Comparison of ENCODE assay signal across 8 cellular contexts in the genomic region with DNA sequence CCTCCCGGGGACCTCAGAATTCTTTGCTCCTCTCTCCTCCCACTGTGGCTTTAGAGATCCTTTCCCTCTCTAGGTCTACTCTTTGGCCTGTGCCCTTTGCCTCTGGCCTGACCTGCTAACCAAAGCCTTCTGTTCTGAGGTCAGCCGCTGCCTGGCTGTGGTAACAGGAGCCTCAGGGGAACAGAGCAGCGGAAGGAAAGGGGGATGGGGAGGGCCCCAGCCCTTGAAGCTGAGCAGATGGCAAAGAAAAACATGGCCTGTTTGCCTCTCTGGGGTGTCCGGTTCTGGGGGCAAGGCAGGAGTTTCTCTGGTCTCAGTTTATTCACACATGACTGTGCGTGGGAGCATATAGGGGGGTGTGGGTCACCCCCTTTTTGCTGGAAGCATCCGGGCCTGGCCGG. TPM values are rescaled to one million over a fixed set of nuclear protein-coding genes. Genes with fewer than 3 reads are reported as not detected.
DNase-seq lines count a peak whose midpoint lies in the region; ATAC-seq, FAIRE-seq and TF ChIP-seq lines count a peak whose summit lies in the region.

No MANE protein-coding gene starts in this region.

- H3K4me3 ChIP-seq in mammary epithelial cell (replicated peaks in 1 of 3; ENCODE audit: insufficient read depth in 1 of 3, low read depth in 2 of 3, low read length in 3 of 3), result no peak overlapping the region
- H3K4me3 ChIP-seq in thyroid gland (replicated peaks in 1 of 3), result no peak overlapping the region

- H3K27me3 ChIP-seq in mammary epithelial cell (ENCODE audit: insufficient read depth, low read length), result no peaks in the 10 kb centered on the region
- H3K27me3 ChIP-seq in thyroid gland, result no peaks in the 10 kb centered on the region

- H3K36me3 ChIP-seq in mammary epithelial cell (ENCODE audit: insufficient read depth, low read length) (no peaks in the 10 kb centered on the region), thyroid gland (no peaks in the 10 kb centered on the region)

- no peaks in the 10 kb centered on the region for H3K79me2 ChIP-seq in mammary epithelial cell (ENCODE audit: insufficient read depth, low read length)

- H3K9me3 Mint-ChIP-seq in activated T-helper 2 cell treated with anti-CD3 and anti-CD28 coated beads, Interferon-gamma antibody, Interleukin-2, Interleukin-4, amounts not matched to agents 10 μg/mL and 5 μg/mL and 100 μg/mL, durations not matched to agents 14 hours and 24 hours and 36 hours, result no peaks in the 10 kb centered on the region

- H3K4me1 Mint-ChIP-seq in activated T-helper 2 cell treated with anti-CD3 and anti-CD28 coated beads, Interferon-gamma antibody, Interleukin-2, Interleukin-4, amounts not matched to agents 10 μg/mL and 5 μg/mL and 100 μg/mL, durations not matched to agents 14 hours and 24 hours and 36 hours (ENCODE audit: low read depth), result peaks cover 13% of the 10 kb centered on the region

- peak; percentile 87 for FAIRE-seq in GM12892 (lab: Jason Lieb, UNC)

- H3K4me3 Mint-ChIP-seq in activated T-helper 2 cell treated with anti-CD3 and anti-CD28 coated beads, Interferon-gamma antibody, Interleukin-2, Interleukin-4, amounts not matched to agents 10 μg/mL and 5 μg/mL and 100 μg/mL, durations not matched to agents 14 hours and 24 hours and 36 hours (ENCODE audit: low read depth), result no peak overlapping the region

- ATAC-seq in GM21619 (IDR thresholded peaks at IDR 0.05; ENCODE audit: unreplicated experiment), result peak; percentile 98

- TF ChIP-seq POLR2A in GM12892 (IDR thresholded peaks at IDR 0.05; ENCODE audit: low read depth, low read length) (0 out of 2 replicates have a peak, but pooled peaks have one; percentile 18), thyroid gland (IDR thresholded peaks at IDR 0.05) (no peak)

- H4K20me1 ChIP-seq in mammary epithelial cell (ENCODE audit: insufficient read depth, low read length), result no peaks in the 10 kb centered on the region

- CTCF ChIA-PET in mammary epithelial cell (lab: Charles Lee; ENCODE audit: low non-redundant PET), result no interaction called here

- in situ Hi-C loops in mammary epithelial cell (cut with MboI; ENCODE audit: low sequenced_read_pairs in 2 of 2), result no loop called here

- TF ChIP-seq CTCF in mammary epithelial cell (conservative IDR thresholded peaks at IDR 0.05 in 1 of 2, IDR thresholded peaks at IDR 0.05 in 1 of 2; ENCODE audit: extremely low read depth in 1 of 2, insufficient read depth in 1 of 2, low read depth in 1 of 2, low read length in 2 of 2) (no peak), thyroid gland (IDR thresholded peaks at IDR 0.05) (no peak)

- peak overlapping the region; percentile 68 for H3K27ac Mint-ChIP-seq in activated T-helper 2 cell treated with anti-CD3 and anti-CD28 coated beads, Interferon-gamma antibody, Interleukin-2, Interleukin-4, amounts not matched to agents 10 μg/mL and 5 μg/mL and 100 μg/mL, durations not matched to agents 14 hours and 24 hours and 36 hours

- BruUV-seq in mammary epithelial cell (replicated peaks; lab: Mats Ljungman, UMichigan), result no TSS peak

- H3K4me2 ChIP-seq in mammary epithelial cell (ENCODE audit: insufficient read depth, low read depth, low read length), result no peak overlapping the region

- dilution Hi-C loops in mammary epithelial cell (cut with HindIII; ENCODE audit: low sequenced_read_pairs), result no loop called here

- intact Hi-C loops in activated T-helper 2 cell treated with anti-CD3 and anti-CD28 coated beads, Interferon-gamma antibody, Interleukin-2, Interleukin-4, amounts not matched to agents 10 μg/mL and 5 μg/mL and 100 μg/mL, durations not matched to agents 14 hours and 24 hours and 36 hours (cut with micrococcal nuclease), result loop anchor here (1.0 kb wide), 1 partner anchor 26 kb away; no protein-coding TSS in a partner anchor
- intact Hi-C loops in head of caudate nucleus (cut with DNase I) (no loop called here), mammary epithelial cell (cut with micrococcal nuclease) (no loop called here), thyroid gland (cut with DNase I) (no loop called here)

- no peaks in the 10 kb centered on the region for H3K36me3 Mint-ChIP-seq in activated T-helper 2 cell treated with anti-CD3 and anti-CD28 coated beads, Interferon-gamma antibody, Interleukin-2, Interleukin-4, amounts not matched to agents 10 μg/mL and 5 μg/mL and 100 μg/mL, durations not matched to agents 14 hours and 24 hours and 36 hours (ENCODE audit: low read depth)

- no peaks in the 10 kb centered on the region for H3K9me3 ChIP-seq in mammary epithelial cell (replicated peaks; ENCODE audit: insufficient read depth, low read length)
- no peaks in the 10 kb centered on the region for H3K9me3 ChIP-seq in thyroid gland

- H3K27me3 Mint-ChIP-seq in activated T-helper 2 cell treated with anti-CD3 and anti-CD28 coated beads, Interferon-gamma antibody, Interleukin-2, Interleukin-4, amounts not matched to agents 10 μg/mL and 5 μg/mL and 100 μg/mL, durations not matched to agents 14 hours and 24 hours and 36 hours (ENCODE audit: low read depth), result peaks cover 3% of the 10 kb centered on the region

- 36% methylated on average over 5 of the region's 7 CpGs for WGBS in mammary epithelial cell (ENCODE audit: low coverage, missing lambda C conversion rate)
- WGBS in thyroid gland, 2 donors, result 38 to 45% methylated on average over 7 of the region's 7 CpGs

- no peak overlapping the region for H2AFZ ChIP-seq in mammary epithelial cell (ENCODE audit: low read depth, low read length)

- DNase-seq in GM12892 (ENCODE audit: insufficient read length), result peak; percentile 59
- DNase-seq in LHCN-M2 (ENCODE audit: low read depth), result peak; percentile 85
- peak; percentile 33 for DNase-seq in activated T-helper 2 cell treated with anti-CD3 and anti-CD28 coated beads, Interferon-gamma antibody, Interleukin-2, Interleukin-4, amounts not matched to agents 10 μg/mL and 5 μg/mL and 100 μg/mL, durations not matched to agents 14 hours and 24 hours and 36 hours (ENCODE audit: low spot score)
- DNase-seq in myocyte (ENCODE audit: low read depth), result peak; percentile 94
- no peak for DNase-seq in head of caudate nucleus
- no peak for DNase-seq in mammary epithelial cell
- no peak for DNase-seq in thyroid gland

- no peaks in the 10 kb centered on the region for H3K4me1 ChIP-seq in mammary epithelial cell (ENCODE audit: insufficient read depth, low read length)
- no peaks in the 10 kb centered on the region for H3K4me1 ChIP-seq in thyroid gland

- H3K9ac ChIP-seq in mammary epithelial cell (ENCODE audit: insufficient read depth, low read length), result no peak overlapping the region

- H3K27ac ChIP-seq in mammary epithelial cell (ENCODE audit: insufficient read depth, low read depth, low read length), result no peak overlapping the region
- H3K27ac ChIP-seq in thyroid gland, result no peak overlapping the region

RNA-seq across cellular contexts. Expression of a gene that starts 28.2 kb away (rescaled TPM):
- not detected for polyA plus RNA-seq in GM12892 (2012; ENCODE audit: missing spikeins)
- not detected in 2 replicates for total RNA-seq in LHCN-M2 (2014; rRNA removed)
- not detected for polyA plus RNA-seq in LHCN-M2 (2012)
- total RNA-seq in activated T-helper 2 cell treated with anti-CD3 and anti-CD28 coated beads, Interferon-gamma antibody, Interleukin-2, Interleukin-4, amounts not matched to agents 10 μg/mL and 5 μg/mL and 100 μg/mL, durations not matched to agents 14 hours and 24 hours and 36 hours, result 0.11 and 0.16 TPM in 2 replicates
- total RNA-seq in myocyte, result 0.19 TPM in 1 of 2 replicates, not detected in the other
- polyA plus RNA-seq in myocyte (2012), result 0.33 TPM
- total RNA-seq in mammary epithelial cell, result not detected
- not detected for polyA plus RNA-seq in mammary epithelial cell
- polyA minus RNA-seq in mammary epithelial cell, result not detected
- total RNA-seq in thyroid gland, result not detected

Comparison
In these comparisons a context has a peak if more than half of its experiments do, and no peak if none do; other contexts are left out.
1. DNase-seq: peak in GM12892 (single experiment), LHCN-M2 (single experiment), activated T-helper 2 cell treated with anti-CD3 and anti-CD28 coated beads, Interferon-gamma antibody, Interleukin-2, Interleukin-4, amounts not matched to agents 10 μg/mL and 5 μg/mL and 100 μg/mL, durations not matched to agents 14 hours and 24 hours and 36 hours (single experiment) and myocyte (single experiment); none in head of caudate nucleus (0 of 42), mammary epithelial cell (single experiment) and thyroid gland (0 of 2).